1 cellular context compared by ENCODE assay signal in the genomic region with DNA sequence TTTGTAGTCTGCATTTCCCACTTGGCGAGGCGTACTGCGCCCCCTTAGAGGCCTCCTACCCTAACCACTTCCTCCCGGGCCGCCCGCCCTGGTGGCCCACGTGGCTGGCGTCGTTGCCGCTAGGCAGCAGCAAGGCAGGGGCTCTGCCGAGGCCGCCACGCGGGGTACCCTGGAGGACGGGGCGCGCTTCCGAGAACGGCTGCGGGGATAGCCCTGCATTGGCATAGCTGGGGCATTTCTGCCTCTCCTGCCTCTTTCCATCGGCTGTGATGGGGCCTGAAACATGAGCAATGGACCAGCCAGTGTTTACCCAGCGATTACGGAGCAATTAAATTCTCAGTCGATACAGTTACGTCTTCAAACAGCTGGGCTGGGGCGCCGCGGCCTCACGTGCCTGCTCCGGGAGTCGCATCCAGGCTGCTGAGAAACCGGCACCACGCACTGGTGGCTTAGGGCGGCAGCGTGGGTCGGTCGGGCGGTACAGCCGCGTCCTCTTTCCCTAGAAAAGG.
TF ChIP-seq lines count a peak whose summit lies in the region.

No MANE protein-coding gene starts in this region.

TF ChIP-seq in HEK293, 187 proteins besides CTCF, POLR2A, EP300 and RAD21 (continued from another document and continues in another):
- TF ChIP-seq, protein P1, sequence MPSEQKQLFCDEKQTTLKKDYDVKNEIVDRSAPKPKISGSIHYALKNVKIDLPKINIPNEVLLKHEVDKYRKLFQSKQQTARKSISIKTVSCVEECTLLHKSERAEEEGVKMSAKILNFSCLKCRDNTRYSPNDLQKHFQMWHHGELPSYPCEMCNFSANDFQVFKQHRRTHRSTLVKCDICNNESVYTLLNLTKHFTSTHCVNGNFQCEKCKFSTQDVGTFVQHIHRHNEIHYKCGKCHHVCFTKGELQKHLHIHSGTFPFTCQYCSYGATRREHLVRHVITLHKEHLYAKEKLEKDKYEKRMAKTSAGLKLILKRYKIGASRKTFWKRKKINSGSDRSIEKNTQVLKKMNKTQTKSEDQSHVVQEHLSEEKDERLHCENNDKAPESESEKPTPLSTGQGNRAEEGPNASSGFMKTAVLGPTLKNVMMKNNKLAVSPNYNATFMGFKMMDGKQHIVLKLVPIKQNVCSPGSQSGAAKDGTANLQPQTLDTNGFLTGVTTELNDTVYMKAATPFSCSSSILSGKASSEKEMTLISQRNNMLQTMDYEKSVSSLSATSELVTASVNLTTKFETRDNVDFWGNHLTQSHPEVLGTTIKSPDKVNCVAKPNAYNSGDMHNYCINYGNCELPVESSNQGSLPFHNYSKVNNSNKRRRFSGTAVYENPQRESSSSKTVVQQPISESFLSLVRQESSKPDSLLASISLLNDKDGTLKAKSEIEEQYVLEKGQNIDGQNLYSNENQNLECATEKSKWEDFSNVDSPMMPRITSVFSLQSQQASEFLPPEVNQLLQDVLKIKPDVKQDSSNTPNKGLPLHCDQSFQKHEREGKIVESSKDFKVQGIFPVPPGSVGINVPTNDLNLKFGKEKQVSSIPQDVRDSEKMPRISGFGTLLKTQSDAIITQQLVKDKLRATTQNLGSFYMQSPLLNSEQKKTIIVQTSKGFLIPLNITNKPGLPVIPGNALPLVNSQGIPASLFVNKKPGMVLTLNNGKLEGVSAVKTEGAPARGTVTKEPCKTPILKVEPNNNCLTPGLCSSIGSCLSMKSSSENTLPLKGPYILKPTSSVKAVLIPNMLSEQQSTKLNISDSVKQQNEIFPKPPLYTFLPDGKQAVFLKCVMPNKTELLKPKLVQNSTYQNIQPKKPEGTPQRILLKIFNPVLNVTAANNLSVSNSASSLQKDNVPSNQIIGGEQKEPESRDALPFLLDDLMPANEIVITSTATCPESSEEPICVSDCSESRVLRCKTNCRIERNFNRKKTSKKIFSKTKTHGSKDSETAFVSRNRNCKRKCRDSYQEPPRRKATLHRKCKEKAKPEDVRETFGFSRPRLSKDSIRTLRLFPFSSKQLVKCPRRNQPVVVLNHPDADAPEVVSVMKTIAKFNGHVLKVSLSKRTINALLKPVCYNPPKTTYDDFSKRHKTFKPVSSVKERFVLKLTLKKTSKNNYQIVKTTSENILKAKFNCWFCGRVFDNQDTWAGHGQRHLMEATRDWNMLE (tag by site-specific recombination; conservative IDR thresholded peaks at IDR 0.05; ENCODE audit: low read depth): no peak
- TF ChIP-seq ZNF37A (tag by site-specific recombination; IDR thresholded peaks at IDR 0.05) (no peak), ZNF792 (tag by site-specific recombination; IDR thresholded peaks at IDR 0.05) (peak; percentile 17; the same call in 1 of the 2 replicates), ZNF664 (tag by site-specific recombination; IDR thresholded peaks at IDR 0.05) (no peak), KLF1 (tag by site-specific recombination; IDR thresholded peaks at IDR 0.05) (peak; percentile 64), ZEB2 (tag by site-specific recombination; IDR thresholded peaks at IDR 0.05) (peak; percentile 94), ZBTB8A (tag by site-specific recombination; IDR thresholded peaks at IDR 0.05) (peak; percentile 76), ZNF560 (tag by site-specific recombination; IDR thresholded peaks at IDR 0.05; ENCODE audit: borderline replicate concordance) (no peak), ZNF660 (tag by site-specific recombination; IDR thresholded peaks at IDR 0.05) (peak; percentile 90), ZNF202 (tag by site-specific recombination; IDR thresholded peaks at IDR 0.05; ENCODE audit: borderline replicate concordance) (no peak), ZNF843 (tag by site-specific recombination; IDR thresholded peaks at IDR 0.05) (peak; percentile 87), ZNF670 (tag by site-specific recombination; IDR thresholded peaks at IDR 0.05; ENCODE audit: low read depth) (no peak), KLF10 (tag by site-specific recombination; IDR thresholded peaks at IDR 0.05) (peak; percentile 84), ZBTB48 (tag by site-specific recombination; IDR thresholded peaks at IDR 0.05) (peak; percentile 74), ZNF561 (tag by site-specific recombination; IDR thresholded peaks at IDR 0.05; ENCODE audit: borderline replicate concordance) (peak; percentile 93), ZNF335 (tag by site-specific recombination; conservative IDR thresholded peaks at IDR 0.05) (peak; percentile 89), WT1 (tag by site-specific recombination; IDR thresholded peaks at IDR 0.05) (peak; percentile 80), ZNF2 (tag by site-specific recombination; IDR thresholded peaks at IDR 0.05) (peak; percentile 84), ZSCAN30 (tag by site-specific recombination; IDR thresholded peaks at IDR 0.05) (peak; percentile 90), FEZF1 (tag by site-specific recombination; IDR thresholded peaks at IDR 0.05) (peak; percentile 96), ZNF16 (tag by site-specific recombination; IDR thresholded peaks at IDR 0.05; ENCODE audit: low read depth) (no peak), ZNF707 (tag by site-specific recombination; IDR thresholded peaks at IDR 0.05) (no peak), ZNF366 (tag by site-specific recombination; conservative IDR thresholded peaks at IDR 0.05) (peak; percentile 78), EGR2 (tag by site-specific recombination; IDR thresholded peaks at IDR 0.05; ENCODE audit: low read depth) (peak; percentile 73), ZNF426 (tag by site-specific recombination; IDR thresholded peaks at IDR 0.05) (no peak), ZNF610 (tag by site-specific recombination; IDR thresholded peaks at IDR 0.05; ENCODE audit: borderline replicate concordance) (peak; percentile 61; the same call in 1 of the 2 replicates), KLF8 (tag by site-specific recombination; IDR thresholded peaks at IDR 0.05) (peak; percentile 65; the same call in 1 of the 2 replicates), ZXDB (tag by site-specific recombination; IDR thresholded peaks at IDR 0.05) (peak; percentile 95), ZNF394 (tag by site-specific recombination; IDR thresholded peaks at IDR 0.05; ENCODE audit: borderline replicate concordance) (peak; percentile 70)
- TF ChIP-seq, protein P2, sequence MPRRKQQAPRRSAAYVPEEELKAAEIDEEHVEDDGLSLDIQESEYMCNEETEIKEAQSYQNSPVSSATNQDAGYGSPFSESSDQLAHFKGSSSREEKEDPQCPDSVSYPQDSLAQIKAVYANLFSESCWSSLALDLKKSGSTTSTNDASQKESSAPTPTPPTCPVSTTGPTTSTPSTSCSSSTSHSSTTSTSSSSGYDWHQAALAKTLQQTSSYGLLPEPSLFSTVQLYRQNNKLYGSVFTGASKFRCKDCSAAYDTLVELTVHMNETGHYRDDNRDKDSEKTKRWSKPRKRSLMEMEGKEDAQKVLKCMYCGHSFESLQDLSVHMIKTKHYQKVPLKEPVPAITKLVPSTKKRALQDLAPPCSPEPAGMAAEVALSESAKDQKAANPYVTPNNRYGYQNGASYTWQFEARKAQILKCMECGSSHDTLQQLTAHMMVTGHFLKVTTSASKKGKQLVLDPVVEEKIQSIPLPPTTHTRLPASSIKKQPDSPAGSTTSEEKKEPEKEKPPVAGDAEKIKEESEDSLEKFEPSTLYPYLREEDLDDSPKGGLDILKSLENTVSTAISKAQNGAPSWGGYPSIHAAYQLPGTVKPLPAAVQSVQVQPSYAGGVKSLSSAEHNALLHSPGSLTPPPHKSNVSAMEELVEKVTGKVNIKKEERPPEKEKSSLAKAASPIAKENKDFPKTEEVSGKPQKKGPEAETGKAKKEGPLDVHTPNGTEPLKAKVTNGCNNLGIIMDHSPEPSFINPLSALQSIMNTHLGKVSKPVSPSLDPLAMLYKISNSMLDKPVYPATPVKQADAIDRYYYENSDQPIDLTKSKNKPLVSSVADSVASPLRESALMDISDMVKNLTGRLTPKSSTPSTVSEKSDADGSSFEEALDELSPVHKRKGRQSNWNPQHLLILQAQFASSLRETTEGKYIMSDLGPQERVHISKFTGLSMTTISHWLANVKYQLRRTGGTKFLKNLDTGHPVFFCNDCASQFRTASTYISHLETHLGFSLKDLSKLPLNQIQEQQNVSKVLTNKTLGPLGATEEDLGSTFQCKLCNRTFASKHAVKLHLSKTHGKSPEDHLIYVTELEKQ (tag by site-specific recombination; IDR thresholded peaks at IDR 0.05; ENCODE audit: borderline replicate concordance): peak; percentile 72; the same call in 1 of the 2 replicates
- TF ChIP-seq, protein P3, sequence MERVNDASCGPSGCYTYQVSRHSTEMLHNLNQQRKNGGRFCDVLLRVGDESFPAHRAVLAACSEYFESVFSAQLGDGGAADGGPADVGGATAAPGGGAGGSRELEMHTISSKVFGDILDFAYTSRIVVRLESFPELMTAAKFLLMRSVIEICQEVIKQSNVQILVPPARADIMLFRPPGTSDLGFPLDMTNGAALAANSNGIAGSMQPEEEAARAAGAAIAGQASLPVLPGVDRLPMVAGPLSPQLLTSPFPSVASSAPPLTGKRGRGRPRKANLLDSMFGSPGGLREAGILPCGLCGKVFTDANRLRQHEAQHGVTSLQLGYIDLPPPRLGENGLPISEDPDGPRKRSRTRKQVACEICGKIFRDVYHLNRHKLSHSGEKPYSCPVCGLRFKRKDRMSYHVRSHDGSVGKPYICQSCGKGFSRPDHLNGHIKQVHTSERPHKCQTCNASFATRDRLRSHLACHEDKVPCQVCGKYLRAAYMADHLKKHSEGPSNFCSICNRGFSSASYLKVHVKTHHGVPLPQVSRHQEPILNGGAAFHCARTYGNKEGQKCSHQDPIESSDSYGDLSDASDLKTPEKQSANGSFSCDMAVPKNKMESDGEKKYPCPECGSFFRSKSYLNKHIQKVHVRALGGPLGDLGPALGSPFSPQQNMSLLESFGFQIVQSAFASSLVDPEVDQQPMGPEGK (tag by site-specific recombination; IDR thresholded peaks at IDR 0.05): peak; percentile 94
- TF ChIP-seq, protein P4, sequence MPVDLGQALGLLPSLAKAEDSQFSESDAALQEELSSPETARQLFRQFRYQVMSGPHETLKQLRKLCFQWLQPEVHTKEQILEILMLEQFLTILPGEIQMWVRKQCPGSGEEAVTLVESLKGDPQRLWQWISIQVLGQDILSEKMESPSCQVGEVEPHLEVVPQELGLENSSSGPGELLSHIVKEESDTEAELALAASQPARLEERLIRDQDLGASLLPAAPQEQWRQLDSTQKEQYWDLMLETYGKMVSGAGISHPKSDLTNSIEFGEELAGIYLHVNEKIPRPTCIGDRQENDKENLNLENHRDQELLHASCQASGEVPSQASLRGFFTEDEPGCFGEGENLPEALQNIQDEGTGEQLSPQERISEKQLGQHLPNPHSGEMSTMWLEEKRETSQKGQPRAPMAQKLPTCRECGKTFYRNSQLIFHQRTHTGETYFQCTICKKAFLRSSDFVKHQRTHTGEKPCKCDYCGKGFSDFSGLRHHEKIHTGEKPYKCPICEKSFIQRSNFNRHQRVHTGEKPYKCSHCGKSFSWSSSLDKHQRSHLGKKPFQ (tag by site-specific recombination; IDR thresholded peaks at IDR 0.05): 0 out of 2 replicates have a peak, but pooled peaks have one; percentile 33
- TF ChIP-seq, protein P5, sequence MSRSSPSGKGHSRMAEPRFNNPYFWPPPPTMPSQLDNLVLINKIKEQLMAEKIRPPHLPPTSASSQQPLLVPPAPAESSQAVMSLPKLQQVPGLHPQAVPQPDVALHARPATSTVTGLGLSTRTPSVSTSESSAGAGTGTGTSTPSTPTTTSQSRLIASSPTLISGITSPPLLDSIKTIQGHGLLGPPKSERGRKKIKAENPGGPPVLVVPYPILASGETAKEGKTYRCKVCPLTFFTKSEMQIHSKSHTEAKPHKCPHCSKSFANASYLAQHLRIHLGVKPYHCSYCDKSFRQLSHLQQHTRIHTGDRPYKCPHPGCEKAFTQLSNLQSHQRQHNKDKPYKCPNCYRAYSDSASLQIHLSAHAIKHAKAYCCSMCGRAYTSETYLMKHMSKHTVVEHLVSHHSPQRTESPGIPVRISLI (tag by site-specific recombination; IDR thresholded peaks at IDR 0.05): peak; percentile 61; the same call in 1 of the 2 replicates
- TF ChIP-seq, protein P6, sequence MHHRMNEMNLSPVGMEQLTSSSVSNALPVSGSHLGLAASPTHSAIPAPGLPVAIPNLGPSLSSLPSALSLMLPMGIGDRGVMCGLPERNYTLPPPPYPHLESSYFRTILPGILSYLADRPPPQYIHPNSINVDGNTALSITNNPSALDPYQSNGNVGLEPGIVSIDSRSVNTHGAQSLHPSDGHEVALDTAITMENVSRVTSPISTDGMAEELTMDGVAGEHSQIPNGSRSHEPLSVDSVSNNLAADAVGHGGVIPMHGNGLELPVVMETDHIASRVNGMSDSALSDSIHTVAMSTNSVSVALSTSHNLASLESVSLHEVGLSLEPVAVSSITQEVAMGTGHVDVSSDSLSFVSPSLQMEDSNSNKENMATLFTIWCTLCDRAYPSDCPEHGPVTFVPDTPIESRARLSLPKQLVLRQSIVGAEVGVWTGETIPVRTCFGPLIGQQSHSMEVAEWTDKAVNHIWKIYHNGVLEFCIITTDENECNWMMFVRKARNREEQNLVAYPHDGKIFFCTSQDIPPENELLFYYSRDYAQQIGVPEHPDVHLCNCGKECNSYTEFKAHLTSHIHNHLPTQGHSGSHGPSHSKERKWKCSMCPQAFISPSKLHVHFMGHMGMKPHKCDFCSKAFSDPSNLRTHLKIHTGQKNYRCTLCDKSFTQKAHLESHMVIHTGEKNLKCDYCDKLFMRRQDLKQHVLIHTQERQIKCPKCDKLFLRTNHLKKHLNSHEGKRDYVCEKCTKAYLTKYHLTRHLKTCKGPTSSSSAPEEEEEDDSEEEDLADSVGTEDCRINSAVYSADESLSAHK (tag by site-specific recombination; IDR thresholded peaks at IDR 0.05): peak; percentile 91
- TF ChIP-seq, protein P7, sequence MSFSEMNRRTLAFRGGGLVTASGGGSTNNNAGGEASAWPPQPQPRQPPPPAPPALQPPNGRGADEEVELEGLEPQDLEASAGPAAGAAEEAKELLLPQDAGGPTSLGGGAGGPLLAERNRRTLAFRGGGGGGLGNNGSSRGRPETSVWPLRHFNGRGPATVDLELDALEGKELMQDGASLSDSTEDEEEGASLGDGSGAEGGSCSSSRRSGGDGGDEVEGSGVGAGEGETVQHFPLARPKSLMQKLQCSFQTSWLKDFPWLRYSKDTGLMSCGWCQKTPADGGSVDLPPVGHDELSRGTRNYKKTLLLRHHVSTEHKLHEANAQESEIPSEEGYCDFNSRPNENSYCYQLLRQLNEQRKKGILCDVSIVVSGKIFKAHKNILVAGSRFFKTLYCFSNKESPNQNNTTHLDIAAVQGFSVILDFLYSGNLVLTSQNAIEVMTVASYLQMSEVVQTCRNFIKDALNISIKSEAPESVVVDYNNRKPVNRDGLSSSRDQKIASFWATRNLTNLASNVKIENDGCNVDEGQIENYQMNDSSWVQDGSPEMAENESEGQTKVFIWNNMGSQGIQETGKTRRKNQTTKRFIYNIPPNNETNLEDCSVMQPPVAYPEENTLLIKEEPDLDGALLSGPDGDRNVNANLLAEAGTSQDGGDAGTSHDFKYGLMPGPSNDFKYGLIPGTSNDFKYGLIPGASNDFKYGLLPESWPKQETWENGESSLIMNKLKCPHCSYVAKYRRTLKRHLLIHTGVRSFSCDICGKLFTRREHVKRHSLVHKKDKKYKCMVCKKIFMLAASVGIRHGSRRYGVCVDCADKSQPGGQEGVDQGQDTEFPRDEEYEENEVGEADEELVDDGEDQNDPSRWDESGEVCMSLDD (tag by site-specific recombination; IDR thresholded peaks at IDR 0.05): peak; percentile 85
- TF ChIP-seq, protein P8, sequence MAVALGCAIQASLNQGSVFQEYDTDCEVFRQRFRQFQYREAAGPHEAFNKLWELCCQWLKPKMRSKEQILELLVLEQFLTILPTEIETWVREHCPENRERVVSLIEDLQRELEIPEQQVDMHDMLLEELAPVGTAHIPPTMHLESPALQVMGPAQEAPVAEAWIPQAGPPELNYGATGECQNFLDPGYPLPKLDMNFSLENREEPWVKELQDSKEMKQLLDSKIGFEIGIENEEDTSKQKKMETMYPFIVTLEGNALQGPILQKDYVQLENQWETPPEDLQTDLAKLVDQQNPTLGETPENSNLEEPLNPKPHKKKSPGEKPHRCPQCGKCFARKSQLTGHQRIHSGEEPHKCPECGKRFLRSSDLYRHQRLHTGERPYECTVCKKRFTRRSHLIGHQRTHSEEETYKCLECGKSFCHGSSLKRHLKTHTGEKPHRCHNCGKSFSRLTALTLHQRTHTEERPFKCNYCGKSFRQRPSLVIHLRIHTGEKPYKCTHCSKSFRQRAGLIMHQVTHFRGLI (tag by site-specific recombination; IDR thresholded peaks at IDR 0.05): peak; percentile 78
